In genomic region chr17:56359518-56359917, GRCh38 we compare ENCODE assay signal across 26 cellular contexts.
"Had no signal": no experiment of that assay in that cellular context is flagged by ENCODE, and none has a peak within 500 bp of the region (broad histone marks: within the 10 kb centered on the region; RNA-seq: fewer than 3 reads in every experiment).

No MANE protein-coding gene starts in this region.

- H3K9me3 ChIP-seq: esophagus squamous epithelium, pancreas, prostate gland, vagina had no signal

- H3K27ac ChIP-seq: brain microvascular endothelial cell, esophagus squamous epithelium, pancreas, prostate gland, skin epidermis, vagina had no signal

- FAIRE-seq: astrocyte, endothelial cell of umbilical vein, frontal cortex, islet of Langerhans, pancreas had no signal

- H3K27me3 ChIP-seq: brain microvascular endothelial cell, esophagus squamous epithelium, pancreas, vagina had no signal

- H3K36me3 ChIP-seq: brain microvascular endothelial cell, esophagus squamous epithelium, pancreas, prostate gland, vagina had no signal

- H3K4me3 ChIP-seq: esophagus squamous epithelium, pancreas, prostate gland, skin epidermis, vagina had no signal

- DNase-seq: activated CD4-positive, alpha-beta memory T cell treated with anti-CD3 and anti-CD28 coated beads, Interleukin-2, amount 10 ng/mL, durations not matched to agents 7 days and 5 days; activated CD4-positive, alpha-beta T cell treated with anti-CD3 and anti-CD28 coated beads, Interleukin-2, amount 10 ng/mL, durations not matched to agents 24 days and 14 days; activated CD4-positive, CD25-positive, alpha-beta regulatory T cell treated with anti-CD3 and anti-CD28 coated beads, Interleukin-2, amount 50 U/mL, for 72 hours; activated gamma-delta T cell treated with Interleukin-2 at 50 U/mL for 16 hours; activated naive CD4-positive, alpha-beta T cell treated with anti-CD3 and anti-CD28 coated beads, Interleukin-2, amount 50 U/mL, for 16 hours; activated T-cell treated with anti-CD3 and anti-CD28 coated beads, Interleukin-2, amount 50 U/mL, for 4 hours; amniotic stem cell; brain microvascular endothelial cell; central memory CD4-positive, alpha-beta T cell; esophagus squamous epithelium; left ventricle myocardium superior; nucleus accumbens; pancreas; retina; stimulated activated CD4-positive, alpha-beta T cell treated with anti-CD3 and anti-CD28 coated beads, Interleukin-4, amount 100 ng/mL, for 24 hours; T-helper 2 cell had no signal

- H3K4me1 ChIP-seq: esophagus squamous epithelium, pancreas, prostate gland, vagina had no signal

- ATAC-seq: activated T-cell treated with anti-CD3 and anti-CD28 coated beads, Interleukin-2, amount 50 U/mL, for 4 hours; activated T-helper 17 cell treated with anti-CD3 and anti-CD28 coated beads, Interleukin-2, amount 50 U/mL, for 72 hours; left ventricle myocardium superior; pancreas; sciatic nerve; stimulated activated effector memory CD8-positive, alpha-beta T cell treated with anti-CD3 and anti-CD28 coated beads, Interleukin-12 subunit alpha, Interleukin-12 subunit beta, amount 100 ng/mL, for 72 hours had no signal
